In the genomic region with DNA sequence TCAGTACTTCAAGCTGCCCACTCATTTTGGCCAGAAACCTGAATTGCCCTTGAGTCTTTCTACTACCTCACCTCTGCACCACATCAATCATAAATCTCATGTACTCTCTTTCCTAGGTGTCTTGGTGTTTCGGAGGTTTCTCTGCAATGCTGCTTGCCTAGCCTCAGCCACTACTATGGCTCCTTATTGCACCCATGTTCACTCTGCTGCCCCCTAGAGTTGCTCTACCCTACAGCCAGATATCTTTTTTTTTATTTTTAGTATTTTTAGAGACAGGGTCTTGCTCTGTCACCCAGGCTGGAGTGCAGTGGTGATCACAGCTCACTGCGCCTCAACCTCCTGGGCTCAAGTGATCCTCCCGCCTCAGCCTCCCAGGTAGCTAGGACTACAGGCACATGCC, we compare ENCODE assay signal across 16 cellular contexts.
A peak's percentile ranks its signal among the peaks of the same experiment; 100 is the strongest.
DNase-seq lines count a peak whose midpoint lies in the region; ATAC-seq and TF ChIP-seq lines count a peak whose summit lies in the region.
"Had no signal": no experiment of that assay in that cellular context is flagged by ENCODE, and none has a peak within 500 bp of the region (broad histone marks: within the 10 kb centered on the region; RNA-seq: fewer than 3 reads in every experiment).

No MANE protein-coding gene starts in this region.

- WGBS in thyroid gland, 2 donors = 98% methylated on average over 3 of the region's 3 CpGs

- H3K36me3 Mint-ChIP-seq in activated CD4-positive, alpha-beta T cell treated with anti-CD3 and anti-CD28 coated beads for 36 hours (ENCODE audit: low read depth) = no peaks in the 10 kb centered on the region
- H3K36me3 Mint-ChIP-seq: activated CD4-positive, alpha-beta memory T cell treated with anti-CD3 and anti-CD28 coated beads for 36 hours had no signal

- no peaks in the 10 kb centered on the region for H3K27me3 Mint-ChIP-seq in activated CD4-positive, alpha-beta T cell treated with anti-CD3 and anti-CD28 coated beads for 36 hours
- H3K27me3 Mint-ChIP-seq: activated CD4-positive, alpha-beta memory T cell treated with anti-CD3 and anti-CD28 coated beads for 36 hours had no signal

- no peak overlapping the region for H3K4me3 Mint-ChIP-seq in activated CD4-positive, alpha-beta T cell treated with anti-CD3 and anti-CD28 coated beads for 36 hours
- H3K4me3 Mint-ChIP-seq: activated CD4-positive, alpha-beta memory T cell treated with anti-CD3 and anti-CD28 coated beads for 36 hours had no signal

- H3K27me3 ChIP-seq in NT2/D1 (ENCODE audit: insufficient read depth, insufficient read length) (no peaks in the 10 kb centered on the region), thyroid gland (no peaks in the 10 kb centered on the region)
- H3K27me3 ChIP-seq: upper lobe of right lung had no signal

- H3K4me1 ChIP-seq in NT2/D1 (ENCODE audit: insufficient read depth, insufficient read length) = no peaks in the 10 kb centered on the region
- peaks cover 8 to 10% of the 10 kb centered on the region in 2 donors for H3K4me1 ChIP-seq in thyroid gland
- H3K4me1 ChIP-seq: upper lobe of right lung had no signal

- intact Hi-C loops in activated CD4-positive, alpha-beta T cell treated with anti-CD3 and anti-CD28 coated beads for 36 hours (cut with DNase I, micrococcal nuclease) = no loop called here
- intact Hi-C loops in thyroid gland (cut with DNase I) = no loop called here

- CTCF ChIA-PET in activated CD4-positive, alpha-beta T cell treated with anti-CD3 and anti-CD28 coated beads for 36 hours (lab: Charles Lee) = interaction anchor here (0.6 kb wide), 2 partner anchors 125 to 733 kb away, joined by 3 read pairs; no protein-coding TSS in a partner anchor
- CTCF ChIA-PET in GM10248 (lab: Yijun Ruan, JAX) = no interaction called here

- POLR2A ChIA-PET in activated CD4-positive, alpha-beta T cell treated with anti-CD3 and anti-CD28 coated beads for 36 hours (lab: Charles Lee) = no interaction called here
- POLR2A ChIA-PET in GM10248 (lab: Yijun Ruan, JAX) = no interaction called here

- H3K4me3 ChIP-seq in NT2/D1 (ENCODE audit: insufficient read length, low read depth) (no peak overlapping the region), epithelial cell of proximal tubule (ENCODE audit: low read depth, low read length) (no peak overlapping the region), thyroid gland (replicated peaks in 1 of 3) (no peak overlapping the region)
- H3K4me3 ChIP-seq: upper lobe of right lung had no signal

- no peak overlapping the region for H3K27ac Mint-ChIP-seq in activated CD4-positive, alpha-beta T cell treated with anti-CD3 and anti-CD28 coated beads for 36 hours
- H3K27ac Mint-ChIP-seq: activated CD4-positive, alpha-beta memory T cell treated with anti-CD3 and anti-CD28 coated beads for 36 hours had no signal

- no peaks in the 10 kb centered on the region for H3K4me1 Mint-ChIP-seq in activated CD4-positive, alpha-beta T cell treated with anti-CD3 and anti-CD28 coated beads for 36 hours

- no peak overlapping the region for H3K9ac ChIP-seq in NT2/D1 (ENCODE audit: insufficient read length, low read depth)

- H3K36me3 ChIP-seq in NT2/D1 (ENCODE audit: insufficient read depth, insufficient read length, low read length) (no peaks in the 10 kb centered on the region), thyroid gland (no peaks in the 10 kb centered on the region)
- H3K36me3 ChIP-seq: upper lobe of right lung had no signal

- DNase-seq in activated CD4-positive, alpha-beta T cell treated with anti-CD3 and anti-CD28 coated beads for 36 hours = peak; percentile 26
- no peak for DNase-seq in activated CD4-positive, alpha-beta T cell treated with anti-CD3 and anti-CD28 coated beads for 4 hours
- DNase-seq in NT2/D1 (ENCODE audit: low read depth, low spot score) (peak; percentile 11), epithelial cell of proximal tubule (ENCODE audit: low read depth) (no peak), thyroid gland (no peak), globus pallidus (ENCODE audit: low spot score) (no peak), GM10248 (ENCODE audit: extremely low spot score) (no peak)
- DNase-seq: activated CD4-positive, alpha-beta memory T cell treated with anti-CD3 and anti-CD28 coated beads for 36 hours; activated gamma-delta T cell treated with Interleukin-2 at 50 U/mL for 16 hours; DMS79 treated with DMSO at 0.1 percent for 48 hours; hypothalamus; mesenchymal stem cell; NCI-H2029; stimulated activated CD8-positive, alpha-beta memory T cell treated with anti-CD3 and anti-CD28 coated beads, Interleukin-4, amount 100 ng/mL, for 48 hours; upper lobe of right lung had no signal

- no peaks in the 10 kb centered on the region for H3K9me3 Mint-ChIP-seq in activated CD4-positive, alpha-beta T cell treated with anti-CD3 and anti-CD28 coated beads for 36 hours (ENCODE audit: low read depth)
- H3K9me3 Mint-ChIP-seq: activated CD4-positive, alpha-beta memory T cell treated with anti-CD3 and anti-CD28 coated beads for 36 hours had no signal

- H3K27ac ChIP-seq in thyroid gland = peak overlapping the region; percentile 57 to 72 (median 60)
- H3K27ac ChIP-seq: upper lobe of right lung had no signal

- TF ChIP-seq CTCF in epithelial cell of proximal tubule (conservative IDR thresholded peaks at IDR 0.05; ENCODE audit: low read depth, low read length) (peak; percentile 40), thyroid gland (IDR thresholded peaks at IDR 0.05) (peak in 1 of 6 experiments; percentile 9), GM10248 (IDR thresholded peaks at IDR 0.05; ENCODE audit: control extremely low read depth, extremely low read depth, low read depth, missing control alignments) (no peak)

- H3K9me3 ChIP-seq in NT2/D1 (ENCODE audit: insufficient read depth, low read length) (no peaks in the 10 kb centered on the region), thyroid gland (no peaks in the 10 kb centered on the region)
- H3K9me3 ChIP-seq: upper lobe of right lung had no signal

- ATAC-seq in activated CD4-positive, alpha-beta T cell treated with anti-CD3 and anti-CD28 coated beads for 36 hours = no peak
- no peak for ATAC-seq in GM19328 (IDR thresholded peaks at IDR 0.05; ENCODE audit: unreplicated experiment)

- TF ChIP-seq POLR2A in thyroid gland (IDR thresholded peaks at IDR 0.05) = no peak

Comparison
In these comparisons a context has a peak if more than half of its experiments do, and no peak if none do; other contexts are left out.
1. DNase-seq: peak in activated CD4-positive, alpha-beta T cell treated with anti-CD3 and anti-CD28 coated beads for 36 hours (single experiment) and NT2/D1 (single experiment); none in activated CD4-positive, alpha-beta T cell treated with anti-CD3 and anti-CD28 coated beads for 4 hours (0 of 2), epithelial cell of proximal tubule (single experiment), thyroid gland (0 of 2), globus pallidus (single experiment) and GM10248 (single experiment).